In the genomic region with DNA sequence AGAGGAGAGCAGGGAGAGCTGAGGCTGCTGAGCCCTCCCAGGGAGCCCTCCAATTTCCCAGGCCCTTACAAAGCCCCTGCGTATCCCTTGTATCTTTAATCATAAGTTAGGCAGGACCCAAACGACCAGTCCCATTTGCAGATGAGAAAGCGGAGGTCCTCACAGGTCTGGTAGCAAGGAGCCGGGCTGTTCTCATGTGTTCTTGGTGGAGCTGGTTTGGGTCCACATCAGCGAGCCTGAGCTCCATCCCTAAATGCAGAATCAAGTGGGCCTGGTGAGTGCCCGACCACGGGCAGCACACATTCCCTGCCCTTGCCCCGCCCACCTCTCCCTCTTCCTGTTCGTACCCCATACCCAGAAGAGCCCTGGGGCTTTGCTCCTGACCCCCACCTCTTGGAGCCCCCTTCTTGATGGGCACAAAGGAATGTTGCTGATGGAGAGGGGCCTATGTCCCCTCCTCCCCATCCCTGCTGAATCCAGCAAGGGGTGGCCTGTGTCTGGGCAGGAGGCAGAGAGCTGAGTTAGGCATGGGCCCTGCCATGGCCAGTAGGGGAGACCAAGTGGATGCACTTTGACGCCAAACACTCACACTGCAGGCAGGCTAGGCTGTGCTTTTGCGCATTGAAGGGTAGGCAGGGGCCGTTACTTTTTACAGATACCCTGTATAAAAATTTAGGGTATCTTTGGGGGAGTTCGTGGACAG, we compare ENCODE assay signal across 17 cellular contexts. TPM values are rescaled to one million over a fixed set of nuclear protein-coding genes. Genes with fewer than 3 reads are reported as not detected.
A peak's percentile ranks its signal among the peaks of the same experiment; 100 is the strongest.
DNase-seq lines count a peak whose midpoint lies in the region; ATAC-seq, FAIRE-seq and TF ChIP-seq lines count a peak whose summit lies in the region.
"Had no signal": no experiment of that assay in that cellular context is flagged by ENCODE, and none has a peak within 500 bp of the region (broad histone marks: within the 10 kb centered on the region; RNA-seq: fewer than 3 reads in every experiment).

No MANE protein-coding gene starts in this region.

- no peaks in the 10 kb centered on the region for H3K9me2 ChIP-seq in PC-9 (ENCODE audit: insufficient read depth)

- no peak for TF ChIP-seq EP300 in K562 (IDR thresholded peaks at IDR 0.05; ENCODE audit: low read length)

- in situ Hi-C loops in K562 (cut with MboI) = no loop called here

- no peaks in the 10 kb centered on the region for H3K36me3 Mint-ChIP-seq in T-helper 2 cell treated with Interferon-gamma antibody and Interleukin-4, amounts not matched to agents 5 μg/mL and 100 μg/mL, for 36 hours (ENCODE audit: low read depth)
- peaks cover 18% of the 10 kb centered on the region for H3K36me3 Mint-ChIP-seq in Caco-2 (ENCODE audit: insufficient read depth, unreplicated experiment)
- no peaks in the 10 kb centered on the region for H3K36me3 Mint-ChIP-seq in nephron (ENCODE audit: low read depth)

- H3K4me1 ChIP-seq in Caco-2 (peaks cover 14% of the 10 kb centered on the region), K562 (replicated peaks in 1 of 2; ENCODE audit: control insufficient read depth in 2 of 2, insufficient read depth in 2 of 2, low read length in 2 of 2) (peaks cover 53 to 55% of the 10 kb centered on the region in 2 experiments), PC-9 (replicated peaks; ENCODE audit: insufficient read depth) (peaks cover 7% of the 10 kb centered on the region)

- 78% methylated on average over 13 of the region's 13 CpGs for WGBS in K562 (ENCODE audit: insufficient coverage, low coverage, missing lambda C conversion rate)

- H3K4me1 Mint-ChIP-seq in T-helper 2 cell treated with Interferon-gamma antibody and Interleukin-4, amounts not matched to agents 5 μg/mL and 100 μg/mL, for 36 hours (ENCODE audit: low read depth) = peaks cover 26% of the 10 kb centered on the region
- H3K4me1 Mint-ChIP-seq in Caco-2 (ENCODE audit: low read depth, unreplicated experiment) = peaks cover 13% of the 10 kb centered on the region
- no peaks in the 10 kb centered on the region for H3K4me1 Mint-ChIP-seq in nephron

- no peak overlapping the region for H3K27ac Mint-ChIP-seq in T-helper 2 cell treated with Interferon-gamma antibody and Interleukin-4, amounts not matched to agents 5 μg/mL and 100 μg/mL, for 36 hours
- H3K27ac Mint-ChIP-seq in Caco-2 (ENCODE audit: unreplicated experiment) = peak overlapping the region; percentile 53
- no peak overlapping the region for H3K27ac Mint-ChIP-seq in nephron
- H3K27ac Mint-ChIP-seq: H9 had no signal

- peaks cover 4% of the 10 kb centered on the region for H3F3A ChIP-seq in PC-9 (ENCODE audit: insufficient read depth, low read depth)

- intact Hi-C loops in Caco-2 (cut with micrococcal nuclease; ENCODE audit: unreplicated experiment) (no loop called here), K562 (cut with micrococcal nuclease) (loop anchor here (5.0 kb wide), 1 partner anchor 74 kb away; no protein-coding TSS in a partner anchor), PC-9 (cut with micrococcal nuclease; ENCODE audit: unreplicated experiment) (loop anchor here (5.0 kb wide), 1 partner anchor 64 kb away; no protein-coding TSS in a partner anchor)

- no peaks in the 10 kb centered on the region for H3K9me3 Mint-ChIP-seq in T-helper 2 cell treated with Interferon-gamma antibody and Interleukin-4, amounts not matched to agents 5 μg/mL and 100 μg/mL, for 36 hours
- H3K9me3 Mint-ChIP-seq in Caco-2 (ENCODE audit: unreplicated experiment) (no peaks in the 10 kb centered on the region), nephron (no peaks in the 10 kb centered on the region)
- H3K9me3 Mint-ChIP-seq: H9 had no signal

- TF ChIP-seq CTCF in Caco-2 (IDR thresholded peaks at IDR 0.05; ENCODE audit: insufficient read depth in 1 of 2, low read depth in 1 of 2, low read length in 1 of 2, severe bottlenecking in 1 of 2, unreplicated experiment in 1 of 2) = no peak
- TF ChIP-seq CTCF in K562 (IDR thresholded peaks at IDR 0.05 in 2 of 3, conservative IDR thresholded peaks at IDR 0.05 in 1 of 3; ENCODE audit: insufficient read depth in 2 of 3, low read depth in 1 of 3, low read length in 3 of 3) = no peak
- no peak for TF ChIP-seq CTCF in nephron (IDR thresholded peaks at IDR 0.05; ENCODE audit: unreplicated experiment in 3 of 3)
- TF ChIP-seq CTCF in PC-9 (conservative IDR thresholded peaks at IDR 0.05) = no peak

- H3K4me3 Mint-ChIP-seq in T-helper 2 cell treated with Interferon-gamma antibody and Interleukin-4, amounts not matched to agents 5 μg/mL and 100 μg/mL, for 36 hours = peak overlapping the region; percentile 68
- H3K4me3 Mint-ChIP-seq in Caco-2 (ENCODE audit: unreplicated experiment) (peak overlapping the region; percentile 76), nephron (peak overlapping the region; percentile 71 to 78 (median 73))

- H2AFZ ChIP-seq in K562 (ENCODE audit: low read depth, low read length) (no peak overlapping the region), PC-9 (no peak overlapping the region)

- no peak for DNase-seq in T-helper 2 cell treated with Interferon-gamma antibody and Interleukin-4, amounts not matched to agents 5 μg/mL and 100 μg/mL, for 36 hours (ENCODE audit: low spot score)
- DNase-seq in T-helper 2 cell = no peak
- no peak for DNase-seq in Caco-2
- DNase-seq in K562 (ENCODE audit: extremely low read depth in 1 of 4, low spot score in 3 of 4) = no peak
- DNase-seq in C1 segment of cervical spinal cord (lab: John Stamatoyannopoulos, UW) = no peak
- DNase-seq in PC-9 = no peak
- DNase-seq: 8988T; H9; left ventricle myocardium superior; NCI-H146; stimulated activated CD4-positive, alpha-beta T cell treated with anti-CD3 and anti-CD28 coated beads, Interleukin-12 subunit alpha, Interleukin-12 subunit beta, amount 100 ng/mL, for 4 hours; stimulated activated naive CD4-positive, alpha-beta T cell; upper lobe of left lung had no signal

- peak overlapping the region in 1 of 2 experiments; percentile 14; a peak in 2 of 4 replicates for H3K9ac ChIP-seq in K562 (ENCODE audit: insufficient read depth in 1 of 2, low read depth in 2 of 2, low read length in 2 of 2)
- H3K9ac ChIP-seq: BLaER1 had no signal

- H3K4me2 ChIP-seq in K562 (ENCODE audit: insufficient read depth, low read length) = no peak overlapping the region
- no peak overlapping the region for H3K4me2 ChIP-seq in PC-9

- no peaks in the 10 kb centered on the region; the same call in 1 of the 2 replicates for H3K36me3 ChIP-seq in Caco-2 (ENCODE audit: control insufficient read depth, insufficient read depth, low read length)
- peaks cover 7% of the 10 kb centered on the region; the same call in 1 of the 3 replicates for H3K36me3 ChIP-seq in K562 (ENCODE audit: control insufficient read depth, insufficient read depth, low read length)
- H3K36me3 ChIP-seq in PC-9 (ENCODE audit: low read depth) = no peaks in the 10 kb centered on the region
- H3K36me3 ChIP-seq: BLaER1, esophagus muscularis mucosa, upper lobe of left lung had no signal

- no peaks in the 10 kb centered on the region for H3K9me1 ChIP-seq in K562 (ENCODE audit: control insufficient read depth, insufficient read depth, low read length)

- ATAC-seq in K562 = no peak
- ATAC-seq in HG02970 (IDR thresholded peaks at IDR 0.05; ENCODE audit: low FRiP score, unreplicated experiment) = no peak
- ATAC-seq: left ventricle myocardium superior had no signal

- H3K79me2 ChIP-seq in K562 (ENCODE audit: control insufficient read depth, insufficient read depth, low read length) (peaks cover 63% of the 10 kb centered on the region), PC-9 (ENCODE audit: low read depth) (peaks cover 18% of the 10 kb centered on the region; the same call in 1 of the 2 replicates)

- H3K4me3 ChIP-seq in Caco-2 (ENCODE audit: low read depth, low read length) (no peak overlapping the region), K562 (no peak overlapping the region), PC-9 (no peak overlapping the region)
- H3K4me3 ChIP-seq: BLaER1, esophagus muscularis mucosa, upper lobe of left lung had no signal

- no peak for FAIRE-seq in K562 (lab: Jason Lieb, UNC)

- no peak for TF ChIP-seq POLR2A in K562 (conservative IDR thresholded peaks at IDR 0.05)

- CTCF ChIA-PET in Caco-2 (lab: Charles Lee) (interaction anchor here (0.6 kb wide), 1 partner anchor 223 kb away, joined by 3 read pairs; the partner anchor contains the start of gene CNEP1R1), K562 (lab: Yijun Ruan, JAX; ENCODE audit: low intra/inter-chr PET ratio) (no interaction called here), PC-9 (lab: Charles Lee) (no interaction called here)

- POLR2A ChIA-PET in Caco-2 (lab: Charles Lee) (no interaction called here), K562 (lab: Yijun Ruan, JAX) (interaction anchor here (0.5 to 4.1 kb wide), 7 partner anchors 15 to 417 kb away, joined by 3 to 13 read pairs (median 3); no protein-coding TSS in a partner anchor), PC-9 (lab: Charles Lee; ENCODE audit: unreplicated experiment) (no interaction called here)

- TF ChIP-seq RAD21 in K562 (CRISPR knock-in tag; conservative IDR thresholded peaks at IDR 0.05 in 1 of 2, IDR thresholded peaks at IDR 0.05 in 1 of 2) = no peak

- H3K27me3 ChIP-seq in Caco-2 (replicated peaks; ENCODE audit: control insufficient read depth, insufficient read depth, low read length) = no peaks in the 10 kb centered on the region
- H3K27me3 ChIP-seq in K562 (ENCODE audit: control insufficient read depth in 2 of 2, insufficient read depth in 2 of 2, low read length in 2 of 2) = no peaks in the 10 kb centered on the region
- no peaks in the 10 kb centered on the region for H3K27me3 ChIP-seq in PC-9 (ENCODE audit: insufficient read depth, low read depth)
- H3K27me3 ChIP-seq: upper lobe of left lung had no signal

- H3K27me3 Mint-ChIP-seq in T-helper 2 cell treated with Interferon-gamma antibody and Interleukin-4, amounts not matched to agents 5 μg/mL and 100 μg/mL, for 36 hours (ENCODE audit: low read depth) = peaks cover 3% of the 10 kb centered on the region
- H3K27me3 Mint-ChIP-seq in Caco-2 (ENCODE audit: insufficient read depth, unreplicated experiment) = no peaks in the 10 kb centered on the region
- H3K27me3 Mint-ChIP-seq in nephron (ENCODE audit: low read depth) = peaks cover 37% of the 10 kb centered on the region

- BruUV-seq in Caco-2 (replicated peaks; lab: Mats Ljungman, UMichigan) = no TSS peak
- no TSS peak for BruUV-seq in K562 (replicated peaks; lab: Mats Ljungman, UMichigan)
- BruUV-seq in PC-9 (replicated peaks; lab: Mats Ljungman, UMichigan) = no TSS peak

- no peaks in the 10 kb centered on the region for H3K9me3 ChIP-seq in Caco-2
- no peaks in the 10 kb centered on the region for H3K9me3 ChIP-seq in K562 (replicated peaks; ENCODE audit: control insufficient read depth, insufficient read depth, low read depth, low read length)
- no peaks in the 10 kb centered on the region for H3K9me3 ChIP-seq in PC-9 (ENCODE audit: insufficient read depth, low read depth)
- H3K9me3 ChIP-seq: BLaER1, esophagus muscularis mucosa, upper lobe of left lung had no signal

- no peak overlapping the region for H3K27ac ChIP-seq in K562 (ENCODE audit: extremely low read depth, low read depth, low read length)
- H3K27ac ChIP-seq in PC-9 = no peak overlapping the region
- H3K27ac ChIP-seq: BLaER1, esophagus muscularis mucosa had no signal

- H4K20me1 ChIP-seq in K562 (replicated peaks; ENCODE audit: control insufficient read depth, insufficient read depth, low read length) (no peaks in the 10 kb centered on the region), PC-9 (ENCODE audit: insufficient read depth) (no peaks in the 10 kb centered on the region; the same call in 1 of the 2 replicates)

RNA-seq across cellular contexts. Expression of gene ADCY7, which starts 18.3 kb away (rescaled TPM):
- total RNA-seq in Caco-2 (2022) = 51.3 and 54.2 TPM in 2 replicates
- 155 and 371 TPM in 2 replicates for total RNA-seq in K562 (2011; cell fraction: chromatin; rRNA removed; ENCODE audit: low replicate concordance)
- 245 and 277 TPM in 2 replicates for total RNA-seq in K562 (2011; cell fraction: nucleolus; rRNA removed)
- 151 and 184 TPM in 2 replicates for total RNA-seq in K562 (2011; cell fraction: nucleoplasm; rRNA removed)
- total RNA-seq in K562 (2014; rRNA removed) = 59.0 and 73.5 TPM in 2 replicates
- 15.9 and 19.0 TPM in 2 replicates for total RNA-seq in K562 (2014; rRNA removed; fragmentation: Illumina TruSeq; extraction: Trizol)
- total RNA-seq in K562 (2015; rRNA removed; fragmentation: Illumina TruSeq; extraction: Trizol) = 28.6 and 29.9 TPM in 2 replicates
- 104 and 108 TPM in 2 replicates for total RNA-seq in K562 (2021)
- 28.6 and 31.0 TPM in 2 replicates for polyA plus RNA-seq in K562 (2011; rRNA removed)
- 19.2 and 48.3 TPM in 2 replicates for polyA plus RNA-seq in K562 (2011; cell fraction: cytosol; rRNA removed)
- polyA plus RNA-seq in K562 (2011; cell fraction: nucleus; rRNA removed) = 193 and 347 TPM in 2 replicates
- polyA plus RNA-seq in K562 (2012) = 53.4 and 59.6 TPM in 2 replicates
- polyA plus RNA-seq in K562 (2014; fragmentation: Illumina TruSeq; extraction: Trizol) = 26.4 and 37.3 TPM in 2 replicates
- 1 to 10 TPM; 2.3 to 2.4 TPM for polyA plus RNA-seq in K562 (2014; fragmentation: Nextera tagmentation; extraction: Ambion mirVana)
- 49.4 and 64.0 TPM in 2 replicates for polyA plus RNA-seq in K562 (2014; rRNA removed)
- 27.7 and 54.0 TPM in 2 replicates for polyA minus RNA-seq in K562 (2011; rRNA and poly(A)+ RNA removed)
- polyA minus RNA-seq in K562 (2011; cell fraction: cytosol; rRNA and poly(A)+ RNA removed) = 42.4 and 51.4 TPM in 2 replicates
- 109 TPM in 2 replicates for polyA minus RNA-seq in K562 (2011; cell fraction: nucleus; rRNA and poly(A)+ RNA removed)
- total RNA-seq in PC-9 (2021) = 39.3 and 59.5 TPM in 2 replicates
